Comparison of ENCODE assay signal across 8 cellular contexts in genomic region chr17:42566873-42567573, GRCh38. TPM values are rescaled to one million over a fixed set of nuclear protein-coding genes. Genes with fewer than 3 reads are reported as not detected.
DNase-seq lines count a peak whose midpoint lies in the region; ATAC-seq and TF ChIP-seq lines count a peak whose summit lies in the region.

Gene MLX, plus strand, starts transcription at chr17:42567100. Its CDS starts 25 bp downstream, at chr17:42567125.

- TF ChIP-seq RAD21 in Ishikawa (IDR thresholded peaks at IDR 0.05; ENCODE audit: low read depth): no peak

- peak within 1 kb of the TSS; percentile 79 to 90 (median 86) for H3K27ac ChIP-seq in BLaER1 treated with 17β-estradiol and CSF1 and Interleukin-3, amounts not matched to agents 10 nM and 100 nM
- peak within 1 kb of the TSS; percentile 85 for H3K27ac ChIP-seq in epithelial cell of prostate

- no peaks in the 10 kb centered on the region for H3K27me3 ChIP-seq in BLaER1 treated with 17β-estradiol and CSF1 and Interleukin-3, amounts not matched to agents 10 nM and 100 nM

- peaks cover 0 to 38% (median 27%) of the 10 kb centered on the region in 11 experiments; a peak in 17 of 22 replicates for H4K20me1 ChIP-seq in BLaER1 treated with 17β-estradiol and CSF1 and Interleukin-3, amounts not matched to agents 10 nM and 100 nM

- no peaks in the 10 kb centered on the region for H3K9me3 ChIP-seq in BLaER1 treated with 17β-estradiol and CSF1 and Interleukin-3, amounts not matched to agents 10 nM and 100 nM (replicated peaks in 1 of 11)

- peak within 1 kb of the TSS; percentile 78 to 97 (median 90) for H3K4me3 ChIP-seq in BLaER1 treated with 17β-estradiol and CSF1 and Interleukin-3, amounts not matched to agents 10 nM and 100 nM

- H3K4me2 ChIP-seq in BLaER1 treated with 17β-estradiol and CSF1 and Interleukin-3, amounts not matched to agents 10 nM and 100 nM: peak within 1 kb of the TSS; percentile 86 to 98 (median 96)

- ATAC-seq in GM19463 (IDR thresholded peaks at IDR 0.05; ENCODE audit: unreplicated experiment): peak; percentile 58

- peaks cover 34 to 84% (median 59%) of the 10 kb centered on the region in 10 experiments for H3K4me1 ChIP-seq in BLaER1 treated with 17β-estradiol and CSF1 and Interleukin-3, amounts not matched to agents 10 nM and 100 nM

- TF ChIP-seq EP300 in Ishikawa (IDR thresholded peaks at IDR 0.05; ENCODE audit: borderline replicate concordance): peak; percentile 13; the same call in 1 of the 2 replicates

- H3K36me3 ChIP-seq in BLaER1 treated with 17β-estradiol and CSF1 and Interleukin-3, amounts not matched to agents 10 nM and 100 nM: peaks cover 68 to 76% (median 72%) of the 10 kb centered on the region in 11 experiments

- peak within 1 kb of the TSS; percentile 85 to 98 (median 90) for H3K9ac ChIP-seq in BLaER1 treated with 17β-estradiol and CSF1 and Interleukin-3, amounts not matched to agents 10 nM and 100 nM

- DNase-seq in OCI-M1 (lab: John Stamatoyannopoulos, UW): peak; percentile 96
- DNase-seq in activated T-cell treated with anti-CD3 and anti-CD28 coated beads for 4 hours: peak; percentile 78
- no peak for DNase-seq in epithelial cell of prostate (ENCODE audit: low read depth, low spot score)
- peak; percentile 95 for DNase-seq in mucosa of gallbladder (ENCODE audit: low spot score)
- DNase-seq in stimulated activated CD8-positive, alpha-beta memory T cell treated with anti-CD3 and anti-CD28 coated beads, Interleukin-4, amount 100 ng/mL, for 1 hour (ENCODE audit: low read depth in 2 of 2, low spot score in 1 of 2): peak; percentile 78 to 84

TF ChIP-seq in Ishikawa, 13 proteins besides CTCF, POLR2A, EP300 and RAD21:
- TF ChIP-seq TCF12 (IDR thresholded peaks at IDR 0.05; ENCODE audit: low read depth) (no peak; the same call in 1 of the 2 replicates), REST (IDR thresholded peaks at IDR 0.05; ENCODE audit: low read depth) (no peak), TAF1 (IDR thresholded peaks at IDR 0.05; ENCODE audit: low read depth) (peak; percentile 84), NFIC (IDR thresholded peaks at IDR 0.05) (peak; percentile 97), USF1 (IDR thresholded peaks at IDR 0.05) (peak; percentile 99), ZBTB7A (IDR thresholded peaks at IDR 0.05; ENCODE audit: low read depth) (peak; percentile 85), MAX (IDR thresholded peaks at IDR 0.05) (peak; percentile 59; the same call in 1 of the 2 replicates), TEAD4 (IDR thresholded peaks at IDR 0.05) (peak; percentile 65; the same call in 1 of the 2 replicates), CEBPB (IDR thresholded peaks at IDR 0.05) (no peak), FOXM1 (IDR thresholded peaks at IDR 0.05; ENCODE audit: borderline replicate concordance, low read depth) (no peak), YY1 (IDR thresholded peaks at IDR 0.05; ENCODE audit: low read depth) (peak; percentile 87), CREB1 (IDR thresholded peaks at IDR 0.05; ENCODE audit: low read depth) (no peak), EGR1 (IDR thresholded peaks at IDR 0.05) (peak; percentile 32; the same call in 1 of the 2 replicates)

RNA-seq across cellular contexts. Expression of gene MLX, which starts in this region (rescaled TPM):
- 54.0 TPM for total RNA-seq in mucosa of gallbladder
